Comparison of ENCODE assay signal across 19 cellular contexts in the genomic region with DNA sequence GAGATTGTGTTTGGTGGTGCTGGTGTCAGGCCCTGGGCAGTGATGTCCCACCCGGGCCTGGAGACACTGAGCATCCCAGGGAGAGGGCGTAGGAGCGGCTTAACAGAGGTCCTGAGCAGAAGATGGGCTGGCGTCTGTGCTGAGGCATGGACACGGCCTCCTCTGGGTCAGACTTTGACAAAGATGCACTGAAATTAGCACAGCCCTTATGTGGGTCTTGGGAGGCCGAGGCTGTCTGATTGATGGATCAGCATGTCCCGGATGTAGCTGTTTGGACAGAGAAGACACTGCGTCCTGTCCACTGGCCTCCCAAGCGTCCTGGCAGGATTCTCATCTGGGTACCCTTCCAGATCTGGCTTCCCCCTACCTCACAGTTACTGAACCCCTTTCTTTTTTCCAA.
DNase-seq lines count a peak whose midpoint lies in the region; ATAC-seq and TF ChIP-seq lines count a peak whose summit lies in the region.
"Had no signal": no experiment of that assay in that cellular context is flagged by ENCODE, and none has a peak within 500 bp of the region (broad histone marks: within the 10 kb centered on the region; RNA-seq: fewer than 3 reads in every experiment).

No MANE protein-coding gene starts in this region.

- H3K9me3 Mint-ChIP-seq in nephron progenitor cell, result peaks cover 99% of the 10 kb centered on the region
- H3K9me3 Mint-ChIP-seq: CD8-positive, alpha-beta T cell had no signal

- DNase-seq in D341Med (ENCODE audit: low spot score), result peak; percentile 11
- DNase-seq in islet precursor cell, result peak; percentile 9
- no peak for DNase-seq in upper lobe of right lung
- no peak for DNase-seq in DMS79 (lab: John Stamatoyannopoulos, UW)
- no peak for DNase-seq in left ventricle myocardium inferior
- no peak for DNase-seq in nephron progenitor cell
- DNase-seq: Caco-2; CD4-positive, CD25-positive, alpha-beta regulatory T cell; CD8-positive, alpha-beta T cell; DMS 273 treated with DMSO at 0.1 percent for 48 hours; DMS79 treated with DMSO at 0.1 percent for 48 hours; GF-D8; H9 had no signal

- H3K27me3 Mint-ChIP-seq in nephron progenitor cell (ENCODE audit: low read depth, poor library complexity), result peaks cover 3% of the 10 kb centered on the region
- H3K27me3 Mint-ChIP-seq: B cell had no signal

- H3K4me3 Mint-ChIP-seq in nephron progenitor cell, result no peak overlapping the region
- H3K4me3 Mint-ChIP-seq: B cell; CD4-positive, CD25-positive, alpha-beta regulatory T cell; CD8-positive, alpha-beta T cell; GM23338; H9 had no signal

- TF ChIP-seq CTCF in upper lobe of right lung (IDR thresholded peaks at IDR 0.05) (no peak), left ventricle myocardium inferior (IDR thresholded peaks at IDR 0.05; ENCODE audit: borderline replicate concordance) (no peak), nephron progenitor cell (IDR thresholded peaks at IDR 0.05) (no peak)

- H3K4me1 ChIP-seq in upper lobe of right lung, result no peaks in the 10 kb centered on the region
- no peaks in the 10 kb centered on the region for H3K4me1 ChIP-seq in left ventricle myocardium inferior
- H3K4me1 ChIP-seq: BLaER1, Caco-2 had no signal

- H3K9me3 ChIP-seq in upper lobe of right lung, result no peaks in the 10 kb centered on the region
- H3K9me3 ChIP-seq in left ventricle myocardium inferior (replicated peaks), result peaks cover 4% of the 10 kb centered on the region
- H3K9me3 ChIP-seq: BLaER1, Caco-2 had no signal

- no peaks in the 10 kb centered on the region for H3K36me3 ChIP-seq in upper lobe of right lung
- no peaks in the 10 kb centered on the region for H3K36me3 ChIP-seq in left ventricle myocardium inferior
- H3K36me3 ChIP-seq: BLaER1 had no signal

- H3K27ac ChIP-seq in upper lobe of right lung (no peak overlapping the region), left ventricle myocardium inferior (replicated peaks) (no peak overlapping the region)
- H3K27ac ChIP-seq: 22Rv1, BLaER1, C4-2B had no signal

- H3K4me3 ChIP-seq in upper lobe of right lung (no peak overlapping the region), left ventricle myocardium inferior (no peak overlapping the region)
- H3K4me3 ChIP-seq: BLaER1, GM23338 had no signal

- H3K27me3 ChIP-seq in upper lobe of right lung (no peaks in the 10 kb centered on the region), left ventricle myocardium inferior (ENCODE audit: low read depth) (peaks cover 6% of the 10 kb centered on the region)
- H3K27me3 ChIP-seq: BLaER1 had no signal

- H3K36me3 Mint-ChIP-seq in nephron progenitor cell (ENCODE audit: low read depth), result no peaks in the 10 kb centered on the region
- H3K36me3 Mint-ChIP-seq: CD4-positive, CD25-positive, alpha-beta regulatory T cell; CD8-positive, alpha-beta T cell had no signal

- ATAC-seq in upper lobe of right lung, result peak; percentile 17
- ATAC-seq: CD8-positive, alpha-beta T cell; GM23338; HCT116 had no signal

- H3K27ac Mint-ChIP-seq in nephron progenitor cell, result no peak overlapping the region
- H3K27ac Mint-ChIP-seq: B cell; CD4-positive, CD25-positive, alpha-beta regulatory T cell; CD8-positive, alpha-beta T cell; GM23338; H9 had no signal

- intact Hi-C loops in upper lobe of right lung (cut with DNase I) (no loop called here), left ventricle myocardium inferior (cut with micrococcal nuclease) (no loop called here)

- H3K4me1 Mint-ChIP-seq in nephron progenitor cell, result no peaks in the 10 kb centered on the region
- H3K4me1 Mint-ChIP-seq: B cell, H9 had no signal

Comparison
In these comparisons a context has a peak if more than half of its experiments do, and no peak if none do; other contexts are left out.
1. DNase-seq: peak in D341Med (single experiment) and islet precursor cell (single experiment); none in upper lobe of right lung (single experiment), DMS79 (single experiment), left ventricle myocardium inferior (single experiment) and nephron progenitor cell (single experiment).